In genomic region chrX:13396887-13397286, GRCh38 we compare ENCODE assay signal across 1 cellular context.
TF ChIP-seq lines count a peak whose summit lies in the region.

No MANE protein-coding gene starts in this region.

TF ChIP-seq in SK-N-SH, 30 proteins besides CTCF, POLR2A, EP300 and RAD21 (continued from another document):
- TF ChIP-seq, protein P1, sequence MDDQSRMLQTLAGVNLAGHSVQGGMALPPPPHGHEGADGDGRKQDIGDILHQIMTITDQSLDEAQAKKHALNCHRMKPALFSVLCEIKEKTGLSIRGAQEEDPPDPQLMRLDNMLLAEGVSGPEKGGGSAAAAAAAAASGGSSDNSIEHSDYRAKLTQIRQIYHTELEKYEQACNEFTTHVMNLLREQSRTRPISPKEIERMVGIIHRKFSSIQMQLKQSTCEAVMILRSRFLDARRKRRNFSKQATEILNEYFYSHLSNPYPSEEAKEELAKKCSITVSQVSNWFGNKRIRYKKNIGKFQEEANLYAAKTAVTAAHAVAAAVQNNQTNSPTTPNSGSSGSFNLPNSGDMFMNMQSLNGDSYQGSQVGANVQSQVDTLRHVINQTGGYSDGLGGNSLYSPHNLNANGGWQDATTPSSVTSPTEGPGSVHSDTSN (IDR thresholded peaks at IDR 0.05) = peak; percentile 92
- TF ChIP-seq TEAD4 (IDR thresholded peaks at IDR 0.05; ENCODE audit: borderline replicate concordance, insufficient read depth) (peak; percentile 73; the same call in 1 of the 2 replicates), FOXJ3 (CRISPR knock-in tag; IDR thresholded peaks at IDR 0.05) (no peak), TAF1 (IDR thresholded peaks at IDR 0.05; ENCODE audit: borderline replicate concordance, low read depth, low read length) (no peak), ZBTB33 (IDR thresholded peaks at IDR 0.05; ENCODE audit: borderline replicate concordance, low read depth) (0 out of 2 replicates have a peak, but pooled peaks have one; percentile 44), SMC3 (IDR thresholded peaks at IDR 0.05; ENCODE audit: low read depth, low read length) (no peak; the same call in 1 of the 2 replicates), SIN3A (IDR thresholded peaks at IDR 0.05; ENCODE audit: borderline replicate concordance, low read depth, low read length) (no peak), MEF2A (IDR thresholded peaks at IDR 0.05; ENCODE audit: borderline replicate concordance, low read depth) (peak; percentile 47; the same call in 1 of the 2 replicates)
- TF ChIP-seq, protein P2, sequence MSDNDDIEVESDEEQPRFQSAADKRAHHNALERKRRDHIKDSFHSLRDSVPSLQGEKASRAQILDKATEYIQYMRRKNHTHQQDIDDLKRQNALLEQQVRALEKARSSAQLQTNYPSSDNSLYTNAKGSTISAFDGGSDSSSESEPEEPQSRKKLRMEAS (IDR thresholded peaks at IDR 0.05; ENCODE audit: low read depth) = peak; percentile 58; the same call in 1 of the 2 replicates
